1 cellular context compared by ENCODE assay signal in genomic region chr13:110712081-110712848, GRCh38.
A peak's percentile ranks its signal among the peaks of the same experiment; 100 is the strongest.
TF ChIP-seq lines count a peak whose summit lies in the region.

No MANE protein-coding gene starts in this region.

TF ChIP-seq in HEK293, 187 proteins besides CTCF, POLR2A, EP300 and RAD21 (continued from another document):
- TF ChIP-seq ZBTB26 (tag by site-specific recombination; optimal IDR thresholded peaks at IDR 0.05) (peak; percentile 42), ZSCAN30 (tag by site-specific recombination; IDR thresholded peaks at IDR 0.05) (peak; percentile 8), ZNF600 (tag by site-specific recombination; IDR thresholded peaks at IDR 0.05) (0 out of 2 replicates have a peak, but pooled peaks have one; percentile 14), ZNF660 (tag by site-specific recombination; IDR thresholded peaks at IDR 0.05) (peak; percentile 66; the same call in 1 of the 2 replicates), ZNF404 (tag by site-specific recombination; IDR thresholded peaks at IDR 0.05) (no peak), ZNF561 (tag by site-specific recombination; IDR thresholded peaks at IDR 0.05; ENCODE audit: borderline replicate concordance) (peak; percentile 56; the same call in 1 of the 2 replicates), SP2 (tag by site-specific recombination; IDR thresholded peaks at IDR 0.05) (peak; percentile 37), IKZF3 (tag by site-specific recombination; IDR thresholded peaks at IDR 0.05) (peak; percentile 77), ZNF514 (tag by site-specific recombination; IDR thresholded peaks at IDR 0.05) (no peak), ZNF639 (tag by site-specific recombination; IDR thresholded peaks at IDR 0.05) (no peak), ZBTB7A (tag by site-specific recombination; IDR thresholded peaks at IDR 0.05; ENCODE audit: low read depth) (peak; percentile 86; the same call in 1 of the 2 replicates), ZNF341 (tag by site-specific recombination; IDR thresholded peaks at IDR 0.05; ENCODE audit: low read depth) (peak; percentile 52)
